Comparison of ENCODE assay signal across 24 cellular contexts in genomic region chr12:28578833-28579252, GRCh38.
DNase-seq lines count a peak whose midpoint lies in the region; ATAC-seq and TF ChIP-seq lines count a peak whose summit lies in the region.
"Had no signal": no experiment of that assay in that cellular context is flagged by ENCODE, and none has a peak within 500 bp of the region (broad histone marks: within the 10 kb centered on the region; RNA-seq: fewer than 3 reads in every experiment).

No MANE protein-coding gene starts in this region.

- H4K12ac ChIP-seq in trophoblast cell (ENCODE audit: low read depth, low read length): no peak overlapping the region

- H3K14ac ChIP-seq in trophoblast cell (ENCODE audit: low read length): no peak overlapping the region

- no peak overlapping the region for H3K4ac ChIP-seq in trophoblast cell (ENCODE audit: low read depth, low read length)

- no peaks in the 10 kb centered on the region for H3K36me3 ChIP-seq in trophoblast cell (ENCODE audit: control insufficient read depth in 1 of 2, insufficient read depth in 2 of 2, low read length in 2 of 2)
- H3K36me3 ChIP-seq: BLaER1 treated with 17β-estradiol and CSF1 and Interleukin-3, amounts not matched to agents 10 nM and 100 nM; colonic mucosa; transverse colon had no signal

- no peak for TF ChIP-seq CTCF in RWPE1 (conservative IDR thresholded peaks at IDR 0.05; ENCODE audit: low read depth)

- no peak overlapping the region for H2BK120ac ChIP-seq in trophoblast cell (ENCODE audit: insufficient read depth, low read length, poor library complexity)

- peak; percentile 14 for DNase-seq in AG20443 (ENCODE audit: low spot score)
- peak; percentile 8 for DNase-seq in RWPE1 (ENCODE audit: low spot score)
- peak; percentile 79 to 92 for DNase-seq in trophoblast cell
- DNase-seq in SHP77 (lab: John Stamatoyannopoulos, UW): no peak
- no peak for DNase-seq in activated T-helper 2 cell treated with anti-CD3 and anti-CD28 coated beads, Interferon-gamma antibody, Interleukin-2, Interleukin-4, amounts not matched to agents 10 μg/mL and 5 μg/mL and 100 μg/mL, durations not matched to agents 14 hours and 24 hours and 36 hours (ENCODE audit: low spot score)
- no peak for DNase-seq in stimulated activated naive CD8-positive, alpha-beta T cell treated with anti-CD3 and anti-CD28 coated beads, Interleukin-15, amount 100 ng/mL, for 72 hours
- DNase-seq: activated CD4-positive, alpha-beta T cell treated with anti-CD3 and anti-CD28 coated beads for 1 hour; activated naive CD4-positive, alpha-beta T cell; colonic mucosa; effector memory CD4-positive, alpha-beta T cell; erythroblast; left ventricle myocardium superior; naive B cell; NCI-H1436; NCI-H446; NCI-H82; nucleus accumbens; SK-N-SH; transverse colon had no signal

- H3K4me1 ChIP-seq in trophoblast cell (ENCODE audit: control insufficient read depth in 1 of 2, insufficient read depth in 2 of 2, low read length in 2 of 2): no peaks in the 10 kb centered on the region
- H3K4me1 ChIP-seq: colonic mucosa had no signal

- H3K36me3 Mint-ChIP-seq in activated T-helper 2 cell treated with anti-CD3 and anti-CD28 coated beads, Interferon-gamma antibody, Interleukin-2, Interleukin-4, amounts not matched to agents 10 μg/mL and 5 μg/mL and 100 μg/mL, durations not matched to agents 14 hours and 24 hours and 36 hours (ENCODE audit: low read depth): no peaks in the 10 kb centered on the region

- H2AFZ ChIP-seq in trophoblast cell (ENCODE audit: insufficient read depth, low read length, poor library complexity): no peak overlapping the region

- H3K4me3 ChIP-seq in trophoblast cell (ENCODE audit: low read depth, low read length): no peak overlapping the region
- H3K4me3 ChIP-seq: BLaER1 treated with 17β-estradiol and CSF1 and Interleukin-3, amounts not matched to agents 10 nM and 100 nM; colonic mucosa; transverse colon had no signal

- no peaks in the 10 kb centered on the region for H3K79me2 ChIP-seq in trophoblast cell (ENCODE audit: control insufficient read depth, insufficient read depth, low read length, poor library complexity)

- H3K79me1 ChIP-seq in trophoblast cell (ENCODE audit: low read length): no peaks in the 10 kb centered on the region

- H3K4me3 Mint-ChIP-seq in activated T-helper 2 cell treated with anti-CD3 and anti-CD28 coated beads, Interferon-gamma antibody, Interleukin-2, Interleukin-4, amounts not matched to agents 10 μg/mL and 5 μg/mL and 100 μg/mL, durations not matched to agents 14 hours and 24 hours and 36 hours (ENCODE audit: low read depth): no peak overlapping the region
- no peak overlapping the region for H3K4me3 Mint-ChIP-seq in stimulated activated naive CD8-positive, alpha-beta T cell treated with anti-CD3 and anti-CD28 coated beads, Interleukin-15, amount 100 ng/mL, for 72 hours
- H3K4me3 Mint-ChIP-seq: naive B cell; T-helper 1 cell treated with Interleukin-12 subunit alpha and Interleukin-12 subunit beta and Interleukin-4 antibody, amounts not matched to agents 30 μg/mL and 1 μg/mL, for 36 hours had no signal

- H3K27me3 ChIP-seq in trophoblast cell (ENCODE audit: insufficient read depth, low read length): no peaks in the 10 kb centered on the region
- H3K27me3 ChIP-seq: colonic mucosa, transverse colon had no signal

- no peak overlapping the region for H3K23ac ChIP-seq in trophoblast cell (ENCODE audit: low read length)

- H3K27ac ChIP-seq in RWPE1 (no peak overlapping the region), trophoblast cell (ENCODE audit: low read depth, low read length) (no peak overlapping the region)
- H3K27ac ChIP-seq: BLaER1 treated with 17β-estradiol and CSF1 and Interleukin-3, amounts not matched to agents 10 nM and 100 nM; colonic mucosa; KMS-11; transverse colon had no signal

- no peak overlapping the region for H3K18ac ChIP-seq in trophoblast cell (ENCODE audit: low read length)

- H3K9ac ChIP-seq in trophoblast cell (ENCODE audit: low read length): no peak overlapping the region
- H3K9ac ChIP-seq: BLaER1 treated with 17β-estradiol and CSF1 and Interleukin-3, amounts not matched to agents 10 nM and 100 nM; KMS-11; SK-N-SH had no signal

- ATAC-seq in esophagus mucosa (peak; percentile 62), HG02798 (IDR thresholded peaks at IDR 0.05; ENCODE audit: poor library complexity, unreplicated experiment) (no peak)
- ATAC-seq in stimulated activated naive CD8-positive, alpha-beta T cell treated with anti-CD3 and anti-CD28 coated beads, Interleukin-15, amount 100 ng/mL, for 72 hours: no peak
- ATAC-seq: left ventricle myocardium superior had no signal

- CTCF ChIA-PET in RWPE1 (lab: Yijun Ruan, JAX): no interaction called here

- no peak overlapping the region for H2BK12ac ChIP-seq in trophoblast cell (ENCODE audit: low read length)

- POLR2A ChIA-PET in RWPE1 (lab: Yijun Ruan, JAX; ENCODE audit: low non-redundant PET): no interaction called here

- no peak overlapping the region for H4K8ac ChIP-seq in trophoblast cell (ENCODE audit: low read depth, low read length)

- no peak overlapping the region for H2BK5ac ChIP-seq in trophoblast cell (ENCODE audit: low read depth, low read length, poor library complexity)

- no peaks in the 10 kb centered on the region for H3K9me3 ChIP-seq in trophoblast cell (ENCODE audit: insufficient read depth, low read depth, low read length)
- H3K9me3 ChIP-seq: BLaER1 treated with 17β-estradiol and CSF1 and Interleukin-3, amounts not matched to agents 10 nM and 100 nM; colonic mucosa; SK-N-SH; transverse colon had no signal

- H4K91ac ChIP-seq in trophoblast cell (ENCODE audit: low read depth, low read length): no peak overlapping the region

- H3K27ac Mint-ChIP-seq in activated T-helper 2 cell treated with anti-CD3 and anti-CD28 coated beads, Interferon-gamma antibody, Interleukin-2, Interleukin-4, amounts not matched to agents 10 μg/mL and 5 μg/mL and 100 μg/mL, durations not matched to agents 14 hours and 24 hours and 36 hours: no peak overlapping the region
- no peak overlapping the region for H3K27ac Mint-ChIP-seq in stimulated activated naive CD8-positive, alpha-beta T cell treated with anti-CD3 and anti-CD28 coated beads, Interleukin-15, amount 100 ng/mL, for 72 hours
- H3K27ac Mint-ChIP-seq: naive B cell; T-helper 1 cell treated with Interleukin-12 subunit alpha and Interleukin-12 subunit beta and Interleukin-4 antibody, amounts not matched to agents 30 μg/mL and 1 μg/mL, for 36 hours had no signal

- H3K27me3 Mint-ChIP-seq in activated T-helper 2 cell treated with anti-CD3 and anti-CD28 coated beads, Interferon-gamma antibody, Interleukin-2, Interleukin-4, amounts not matched to agents 10 μg/mL and 5 μg/mL and 100 μg/mL, durations not matched to agents 14 hours and 24 hours and 36 hours (ENCODE audit: low read depth): no peaks in the 10 kb centered on the region
- H3K27me3 Mint-ChIP-seq in stimulated activated naive CD8-positive, alpha-beta T cell treated with anti-CD3 and anti-CD28 coated beads, Interleukin-15, amount 100 ng/mL, for 72 hours: no peaks in the 10 kb centered on the region
- H3K27me3 Mint-ChIP-seq: naive B cell had no signal

- no peaks in the 10 kb centered on the region for H3K4me1 Mint-ChIP-seq in activated T-helper 2 cell treated with anti-CD3 and anti-CD28 coated beads, Interferon-gamma antibody, Interleukin-2, Interleukin-4, amounts not matched to agents 10 μg/mL and 5 μg/mL and 100 μg/mL, durations not matched to agents 14 hours and 24 hours and 36 hours (ENCODE audit: low read depth)
- no peaks in the 10 kb centered on the region for H3K4me1 Mint-ChIP-seq in stimulated activated naive CD8-positive, alpha-beta T cell treated with anti-CD3 and anti-CD28 coated beads, Interleukin-15, amount 100 ng/mL, for 72 hours
- H3K4me1 Mint-ChIP-seq: naive B cell had no signal

- intact Hi-C loops in activated T-helper 2 cell treated with anti-CD3 and anti-CD28 coated beads, Interferon-gamma antibody, Interleukin-2, Interleukin-4, amounts not matched to agents 10 μg/mL and 5 μg/mL and 100 μg/mL, durations not matched to agents 14 hours and 24 hours and 36 hours (cut with micrococcal nuclease): no loop called here

- no peak overlapping the region for H2AK5ac ChIP-seq in trophoblast cell (ENCODE audit: low read length)

- no peak overlapping the region for H3K4me2 ChIP-seq in trophoblast cell (ENCODE audit: low read length)
- H3K4me2 ChIP-seq: BLaER1 treated with 17β-estradiol and CSF1 and Interleukin-3, amounts not matched to agents 10 nM and 100 nM; KMS-11; SK-N-SH had no signal

- no CpG with 5 or more reads among the region's 3 CpGs for WGBS in trophoblast cell (ENCODE audit: extremely low coverage, insufficient coverage, insufficient read length)

- peaks cover 4% of the 10 kb centered on the region for H3K9me3 Mint-ChIP-seq in activated T-helper 2 cell treated with anti-CD3 and anti-CD28 coated beads, Interferon-gamma antibody, Interleukin-2, Interleukin-4, amounts not matched to agents 10 μg/mL and 5 μg/mL and 100 μg/mL, durations not matched to agents 14 hours and 24 hours and 36 hours
- H3K9me3 Mint-ChIP-seq in stimulated activated naive CD8-positive, alpha-beta T cell treated with anti-CD3 and anti-CD28 coated beads, Interleukin-15, amount 100 ng/mL, for 72 hours: peaks cover 0 to 17% of the 10 kb centered on the region in 2 donors

Comparison
In these comparisons a context has a peak if more than half of its experiments do, and no peak if none do; other contexts are left out.
1. DNase-seq: peak in AG20443 (single experiment), RWPE1 (single experiment) and trophoblast cell (2 of 2); none in SHP77 (0 of 2), activated T-helper 2 cell treated with anti-CD3 and anti-CD28 coated beads, Interferon-gamma antibody, Interleukin-2, Interleukin-4, amounts not matched to agents 10 μg/mL and 5 μg/mL and 100 μg/mL, durations not matched to agents 14 hours and 24 hours and 36 hours (single experiment) and stimulated activated naive CD8-positive, alpha-beta T cell treated with anti-CD3 and anti-CD28 coated beads, Interleukin-15, amount 100 ng/mL, for 72 hours (0 of 2).